In the genomic region with DNA sequence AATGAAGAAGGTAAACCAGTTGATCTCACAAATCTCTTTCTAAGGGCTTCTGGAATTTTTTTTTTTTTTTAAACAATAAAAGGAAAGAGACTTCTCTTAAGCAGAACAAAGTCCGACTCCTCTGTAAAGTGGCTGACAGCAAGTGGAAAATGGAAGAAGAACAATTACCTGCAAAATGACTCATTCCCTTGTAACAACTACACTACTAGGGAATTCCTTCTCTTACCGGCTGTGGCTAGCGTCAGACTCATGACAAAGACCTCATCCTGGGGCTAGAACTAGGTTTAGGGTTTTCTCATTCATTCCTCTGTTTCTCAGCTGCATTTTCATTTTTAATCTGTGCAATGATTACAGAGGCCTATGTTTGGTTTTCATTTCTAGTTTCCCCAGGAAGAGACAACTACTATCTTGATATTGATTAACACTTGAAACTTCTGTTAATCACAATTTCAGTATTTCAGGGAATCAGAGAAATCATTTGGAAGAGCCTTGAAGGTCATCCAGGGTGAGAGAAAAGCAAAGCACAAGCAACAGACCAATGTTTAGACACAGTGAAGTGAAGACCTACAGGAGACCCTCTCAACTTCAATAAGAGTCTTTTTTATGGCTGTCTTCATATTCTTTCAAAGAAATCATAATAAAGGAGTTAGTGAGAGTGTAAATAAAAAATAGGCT, we compare ENCODE assay signal across 9 cellular contexts.
DNase-seq lines count a peak whose midpoint lies in the region; TF ChIP-seq lines count a peak whose summit lies in the region.
"Had no signal": no experiment of that assay in that cellular context is flagged by ENCODE, and none has a peak within 500 bp of the region (broad histone marks: within the 10 kb centered on the region; RNA-seq: fewer than 3 reads in every experiment).

No MANE protein-coding gene starts in this region.

- no peaks in the 10 kb centered on the region for H3K9me3 ChIP-seq in transverse colon
- no peaks in the 10 kb centered on the region for H3K9me3 ChIP-seq in A673 (ENCODE audit: low read depth, low read length, poor library complexity, severe bottlenecking)

- CTCF ChIA-PET in A673 (lab: Charles Lee), result no interaction called here

- no TSS peak for BruUV-seq in A673 (replicated peaks; lab: Mats Ljungman, UMichigan)

- TF ChIP-seq POLR2A in transverse colon (IDR thresholded peaks at IDR 0.05), result no peak

- TF ChIP-seq CTCF in kidney epithelial cell (IDR thresholded peaks at IDR 0.05; ENCODE audit: insufficient read depth, low read length, poor library complexity, severe bottlenecking), result no peak
- no peak for TF ChIP-seq CTCF in transverse colon (IDR thresholded peaks at IDR 0.05)
- no peak for TF ChIP-seq CTCF in A673 (conservative IDR thresholded peaks at IDR 0.05; ENCODE audit: low read depth, low read length)

- H3K27ac ChIP-seq in transverse colon, result peak overlapping the region; percentile 47 to 74 (median 65)
- no peak overlapping the region for H3K27ac ChIP-seq in A673 (ENCODE audit: low read depth, low read length, poor library complexity, severe bottlenecking)

- 17 to 33% methylated on average over 3 of the region's 3 CpGs for WGBS in transverse colon (ENCODE audit: low coverage in 1 of 2), 2 donors

- POLR2A ChIA-PET in A673 (lab: Charles Lee; ENCODE audit: low non-redundant PET), result no interaction called here

- peaks cover 2% of the 10 kb centered on the region for H3K36me3 ChIP-seq in kidney epithelial cell (ENCODE audit: control insufficient read depth, insufficient read depth, low read length)
- H3K36me3 ChIP-seq in transverse colon, result no peaks in the 10 kb centered on the region
- no peaks in the 10 kb centered on the region for H3K36me3 ChIP-seq in A673 (ENCODE audit: insufficient read depth, low read length, poor library complexity, severe bottlenecking)

- TF ChIP-seq EP300 in transverse colon (IDR thresholded peaks at IDR 0.05; ENCODE audit: low read depth), result no peak

- in situ Hi-C loops in transverse colon (cut with MboI; ENCODE audit: low pct_ligation_motif_present in 1 of 4, low pct_unique_long_range_greater_than_20kb in 1 of 4, low sequenced_read_pairs in 3 of 4), result loop anchor here in 3 of 4 donors (10.0 to 25.0 kb wide), 2 partner anchors 133 to 154 kb away; no protein-coding TSS in a partner anchor

- intact Hi-C loops in transverse colon (cut with DNase I; ENCODE audit: low total_unique reads) (no loop called here), A673 (cut with micrococcal nuclease; ENCODE audit: unreplicated experiment) (no loop called here), posterior cingulate gyrus (cut with DNase I) (no loop called here)

- H3K27me3 ChIP-seq in kidney epithelial cell (ENCODE audit: control insufficient read depth, insufficient read depth, low read length) (no peaks in the 10 kb centered on the region), transverse colon (no peaks in the 10 kb centered on the region), A673 (replicated peaks; ENCODE audit: insufficient read depth, low read depth, low read length, poor library complexity) (no peaks in the 10 kb centered on the region)

- H3K4me3 ChIP-seq in kidney epithelial cell (ENCODE audit: low read depth, low read length) (no peak overlapping the region), transverse colon (no peak overlapping the region), A673 (ENCODE audit: low read depth, low read length, poor library complexity, severe bottlenecking) (no peak overlapping the region)

- H3K4me1 ChIP-seq in transverse colon, result peaks cover 6 to 29% (median 22%) of the 10 kb centered on the region in 4 donors
- no peaks in the 10 kb centered on the region for H3K4me1 ChIP-seq in A673 (ENCODE audit: insufficient read depth, low read length, poor library complexity, severe bottlenecking)

- peak; percentile 25 for DNase-seq in activated naive CD4-positive, alpha-beta T cell treated with Interleukin-2 at 50 U/mL for 16 hours
- no peak for DNase-seq in activated naive CD4-positive, alpha-beta T cell (lab: John Stamatoyannopoulos, UW)
- peak; percentile 48 to 50 for DNase-seq in activated T-cell treated with anti-CD3 and anti-CD28 coated beads, Interleukin-2, amount 50 U/mL, for 48 hours
- DNase-seq in kidney epithelial cell (ENCODE audit: low read depth), result peak; percentile 70
- peak; percentile 19 for DNase-seq in transverse colon
- no peak for DNase-seq in A673 (ENCODE audit: low spot score)
- DNase-seq in posterior cingulate gyrus, result no peak
- no peak for DNase-seq in amygdala (lab: John Stamatoyannopoulos, UW)
- DNase-seq: NCI-H2171 had no signal

Comparison
In these comparisons a context has a peak if more than half of its experiments do, and no peak if none do; other contexts are left out.
1. DNase-seq: peak in activated naive CD4-positive, alpha-beta T cell treated with Interleukin-2 at 50 U/mL for 16 hours (single experiment), activated T-cell treated with anti-CD3 and anti-CD28 coated beads, Interleukin-2, amount 50 U/mL, for 48 hours (2 of 2), kidney epithelial cell (single experiment) and transverse colon (single experiment); none in activated naive CD4-positive, alpha-beta T cell (0 of 4), A673 (single experiment), posterior cingulate gyrus (0 of 10) and amygdala (0 of 56).